ENCODE assay signal across 15 cellular contexts in genomic region chr14:77111021-77111420, GRCh38. TPM values are rescaled to one million over a fixed set of nuclear protein-coding genes. Genes with fewer than 3 reads are reported as not detected.
DNase-seq lines count a peak whose midpoint lies in the region; ATAC-seq, FAIRE-seq and TF ChIP-seq lines count a peak whose summit lies in the region.
"Had no signal": no experiment of that assay in that cellular context is flagged by ENCODE, and none has a peak within 500 bp of the region (broad histone marks: within the 10 kb centered on the region; RNA-seq: fewer than 3 reads in every experiment).

No MANE protein-coding gene starts in this region.

- H4K5ac ChIP-seq in H9 (ENCODE audit: insufficient read length, low read depth, low read length), result no peak overlapping the region

- peaks cover 38 to 64% (median 54%) of the 10 kb centered on the region in 3 experiments; a peak in 6 of 7 replicates for H3K36me3 Mint-ChIP-seq in H9 (ENCODE audit: insufficient read depth in 1 of 3, low read depth in 3 of 3)

- WGBS in H9 (ENCODE audit: extremely low coverage, insufficient read length, low lambda C conversion rate), result no CpG with 5 or more reads among the region's 5 CpGs

- no peak overlapping the region for H2BK20ac ChIP-seq in H9 (ENCODE audit: low read depth, low read length, poor library complexity, severe bottlenecking)

- H3K4me3 Mint-ChIP-seq in H9, result peak overlapping the region; percentile 0 to 61; a peak in 3 of 5 replicates

- H3K27me3 ChIP-seq in H9 (ENCODE audit: insufficient read depth, low read length), result no peaks in the 10 kb centered on the region; the same call in 1 of the 2 replicates
- no peaks in the 10 kb centered on the region for H3K27me3 ChIP-seq in dorsolateral prefrontal cortex
- no peaks in the 10 kb centered on the region for H3K27me3 ChIP-seq in gastrocnemius medialis
- H3K27me3 ChIP-seq: adrenal gland had no signal

- no peaks in the 10 kb centered on the region for H3K79me2 ChIP-seq in H9 (ENCODE audit: insufficient read depth, low read length)

- H3K4me3 ChIP-seq in dorsolateral prefrontal cortex (peak overlapping the region in 20 of 59 donors; percentile 2 to 28 (median 14)), gastrocnemius medialis (no peak overlapping the region)
- H3K4me3 ChIP-seq: adrenal gland, GM12878 had no signal

- no peak overlapping the region for H4K91ac ChIP-seq in H9 (ENCODE audit: insufficient read length, low read depth, low read length)

- no peaks in the 10 kb centered on the region; a peak in 1 of 5 replicates for H3K9me3 Mint-ChIP-seq in H9

- H3K18ac ChIP-seq in H9 (ENCODE audit: insufficient read length, low read depth, low read length), result no peak overlapping the region

- no peak overlapping the region for H3K23ac ChIP-seq in H9 (ENCODE audit: insufficient read length, low read depth, low read length)

- H4K8ac ChIP-seq in H9 (replicated peaks; ENCODE audit: insufficient read length, low read depth, low read length), result no peak overlapping the region

- H3K27ac Mint-ChIP-seq in H9, result peak overlapping the region; percentile 97 to 99 (median 98)

- H3K23me2 ChIP-seq in H9 (ENCODE audit: insufficient read length, low read depth, low read length, poor library complexity, severe bottlenecking), result no peaks in the 10 kb centered on the region

- H3K27me3 Mint-ChIP-seq in H9 (ENCODE audit: low read depth), result no peaks in the 10 kb centered on the region

- peak overlapping the region; percentile 92 for H3K27ac ChIP-seq in H9 (ENCODE audit: insufficient read length, low read depth, low read length)
- peak overlapping the region; percentile 19 to 100 (median 98) for H3K27ac ChIP-seq in dorsolateral prefrontal cortex
- peak overlapping the region; percentile 57 to 99 (median 96) for H3K27ac ChIP-seq in gastrocnemius medialis

- H3K9ac ChIP-seq in H9 (ENCODE audit: extremely low read depth, insufficient read length, low read length), result no peak overlapping the region

- in situ Hi-C loops in gastrocnemius medialis (cut with MboI; ENCODE audit: low sequenced_read_pairs in 4 of 4), result loop anchor here in 1 of 4 donors (25.0 kb wide), 1 partner anchor 351 kb away; the partner anchor contains the start of genes AHSA1 and VIPAS39

- no peak overlapping the region for H2BK15ac ChIP-seq in H9 (ENCODE audit: low read depth, low read length)

- no peak overlapping the region for H3K4ac ChIP-seq in H9 (ENCODE audit: low read depth, low read length)

- no peak for TF ChIP-seq POLR2A in gastrocnemius medialis (IDR thresholded peaks at IDR 0.05)

- no peak overlapping the region for H2BK120ac ChIP-seq in H9 (ENCODE audit: low read depth, low read length, poor library complexity, severe bottlenecking)

- no peak overlapping the region for H2BK12ac ChIP-seq in H9 (ENCODE audit: insufficient read length, low read depth, low read length)

- peaks cover 43 to 54% of the 10 kb centered on the region in 2 experiments for H3K4me1 Mint-ChIP-seq in H9

- H3K56ac ChIP-seq in H9 (ENCODE audit: insufficient read length, low read depth, low read length), result no peak overlapping the region

- H3K14ac ChIP-seq in H9 (ENCODE audit: insufficient read depth, low read length), result no peak overlapping the region

- H3K4me1 ChIP-seq in H9 (ENCODE audit: insufficient read depth, low read length) (peaks cover 8% of the 10 kb centered on the region), gastrocnemius medialis (peaks cover 74 to 84% of the 10 kb centered on the region in 2 donors)

- H3K4me2 ChIP-seq in H9 (ENCODE audit: insufficient read depth, insufficient read length, low read length), result peak overlapping the region; percentile 0

- no peak for FAIRE-seq in urothelium cell line (lab: Jason Lieb, UNC)
- FAIRE-seq: GM12878, islet of Langerhans had no signal

- no peak overlapping the region for H2BK5ac ChIP-seq in H9 (ENCODE audit: insufficient read length, low read length)

- no peak for ATAC-seq in gastrocnemius medialis
- no peak for ATAC-seq in omental fat pad (ENCODE audit: low FRiP score)
- ATAC-seq: GM12878, PC-3 had no signal

- no peak for TF ChIP-seq CTCF in H9 (conservative IDR thresholded peaks at IDR 0.05)
- TF ChIP-seq CTCF in dorsolateral prefrontal cortex (IDR thresholded peaks at IDR 0.05 in 54 of 56, conservative IDR thresholded peaks at IDR 0.05 in 2 of 56; ENCODE audit: low read depth in 1 of 56, partially characterized antibody in 56 of 56), result no peak
- no peak for TF ChIP-seq CTCF in gastrocnemius medialis (IDR thresholded peaks at IDR 0.05 in 4 of 5, conservative IDR thresholded peaks at IDR 0.05 in 1 of 5)
- no peak for TF ChIP-seq CTCF in omental fat pad (IDR thresholded peaks at IDR 0.05)

- no peak overlapping the region for H2AFZ ChIP-seq in H9 (ENCODE audit: low read length)

- DNase-seq in H9, result peak; percentile 77
- peak in 4 of 10 donors; percentile 64 to 75 (median 70) for DNase-seq in dorsolateral prefrontal cortex
- peak; percentile 57 for DNase-seq in inferior parietal cortex (ENCODE audit: extremely low spot score)
- no peak for DNase-seq in gastrocnemius medialis
- DNase-seq in omental fat pad (ENCODE audit: low spot score), result no peak
- DNase-seq in KG1 (lab: John Stamatoyannopoulos, UW), result no peak
- no peak for DNase-seq in HCEC 1CT
- no peak for DNase-seq in urothelium cell line (ENCODE audit: low spot score)
- DNase-seq: activated CD4-positive, CD25-positive, alpha-beta regulatory T cell treated with anti-CD3 and anti-CD28 coated beads, Interleukin-2, amount 50 U/mL, for 72 hours; adrenal gland; NCI-H1417; PC-3; stimulated activated CD4-positive, alpha-beta T cell treated with anti-CD3 and anti-CD28 coated beads, Interleukin-4, amount 100 ng/mL, for 1 hour had no signal

- H3K36me3 ChIP-seq in gastrocnemius medialis, result peaks cover 0 to 76% of the 10 kb centered on the region in 2 donors

- H2AK5ac ChIP-seq in H9 (ENCODE audit: insufficient read length, low read length), result no peak overlapping the region

- H3K9me3 ChIP-seq in H9 (ENCODE audit: control insufficient read depth, low read depth, low read length) (no peaks in the 10 kb centered on the region), gastrocnemius medialis (no peaks in the 10 kb centered on the region)
- H3K9me3 ChIP-seq: adrenal gland had no signal

- no peak overlapping the region for H3T11ph ChIP-seq in H9 (ENCODE audit: low read length)

- no peaks in the 10 kb centered on the region for H4K20me1 ChIP-seq in H9 (ENCODE audit: control insufficient read depth, insufficient read depth, insufficient read length)

- intact Hi-C loops in dorsolateral prefrontal cortex (cut with DNase I), result no loop called here
- intact Hi-C loops in gastrocnemius medialis (cut with DNase I; ENCODE audit: low total_unique reads), result no loop called here

- H3K79me1 ChIP-seq in H9 (ENCODE audit: insufficient read depth, low read depth, low read length, poor library complexity, severe bottlenecking), result peaks cover 4% of the 10 kb centered on the region

RNA-seq across cellular contexts. Expression of gene CIPC, which starts 13.0 kb away (rescaled TPM):
- total RNA-seq in H9 (2021), result 22.2 and 23.4 TPM in 2 replicates
- 100 to 1,000 TPM in 30 of 120 experiments, 10 to 100 TPM in 90; 63.6 to 149 (median 93.0) TPM for total RNA-seq in dorsolateral prefrontal cortex
- 100 to 1,000 TPM; 114 to 178 (median 120) TPM for total RNA-seq in gastrocnemius medialis
- total RNA-seq in omental fat pad, result 10 to 100 TPM; 34.2 to 47.3 (median 40.3) TPM

RNA-seq across cellular contexts. Expression of gene ZDHHC22, which starts 30.6 kb away (rescaled TPM):
- total RNA-seq in H9 (2021), result 11.3 and 11.9 TPM in 2 replicates
- 100 to 1,000 TPM in 1 of 120 experiments, 10 to 100 TPM in 119; 19.6 to 100 (median 62.4) TPM for total RNA-seq in dorsolateral prefrontal cortex
- not detected for total RNA-seq in gastrocnemius medialis
- not detected for total RNA-seq in omental fat pad
- total RNA-seq: GM12878 had no signal

Comparison
In these comparisons a context has a peak if more than half of its experiments do, and no peak if none do; other contexts are left out.
1. DNase-seq: peak in H9 (single experiment) and inferior parietal cortex (single experiment); none in gastrocnemius medialis (0 of 2), omental fat pad (single experiment), KG1 (single experiment), HCEC 1CT (single experiment) and urothelium cell line (single experiment).
2. RNA of gene ZDHHC22, which starts 30.6 kb away (total RNA-seq): 19.6 to 100 TPM in dorsolateral prefrontal cortex and 11.3 to 11.9 TPM in H9; not detected in gastrocnemius medialis and not detected in omental fat pad; every median in the first group is over 10 times any median in the second.
3. Peak in every context shown above with its lines, with median percentiles within 50 percentile points of each other: H3K27ac ChIP-seq.